Comparison of ENCODE assay signal across 22 cellular contexts in genomic region chr15:23570466-23570865, GRCh38. TPM values are rescaled to one million over a fixed set of nuclear protein-coding genes. Genes with fewer than 3 reads are reported as not detected.
DNase-seq lines count a peak whose midpoint lies in the region; ATAC-seq and TF ChIP-seq lines count a peak whose summit lies in the region.
"Had no signal": no experiment of that assay in that cellular context is flagged by ENCODE, and none has a peak within 500 bp of the region (broad histone marks: within the 10 kb centered on the region; RNA-seq: fewer than 3 reads in every experiment).

No MANE protein-coding gene starts in this region.

- CTCF ChIA-PET in HEK293T (lab: Yijun Ruan, JAX) = no interaction called here
- CTCF ChIA-PET in CD4-positive, alpha-beta T cell (lab: Charles Lee) = no interaction called here

- no peaks in the 10 kb centered on the region for H3K79me2 ChIP-seq in neural progenitor cell (ENCODE audit: low read depth)

- TF ChIP-seq POLR2A in esophagus squamous epithelium (IDR thresholded peaks at IDR 0.05) = no peak

- H2AFZ ChIP-seq in neural progenitor cell (replicated peaks) = no peak overlapping the region

- peaks cover 4% of the 10 kb centered on the region for H3K36me3 Mint-ChIP-seq in neural progenitor cell
- H3K36me3 Mint-ChIP-seq in CD4-positive, alpha-beta T cell (ENCODE audit: low read depth) = peaks cover 6% of the 10 kb centered on the region
- peaks cover 0 to 10% (median 0%) of the 10 kb centered on the region in 3 donors for H3K36me3 Mint-ChIP-seq in naive thymus-derived CD8-positive, alpha-beta T cell
- H3K36me3 Mint-ChIP-seq: activated naive CD8-positive, alpha-beta T cell treated with anti-CD3 and anti-CD28 coated beads for 36 hours; naive B cell had no signal

- no peaks in the 10 kb centered on the region for H3K9me3 ChIP-seq in neural progenitor cell (ENCODE audit: low read depth)
- H3K9me3 ChIP-seq in esophagus squamous epithelium = peaks cover 0 to 11% (median 0%) of the 10 kb centered on the region in 3 donors
- H3K9me3 ChIP-seq in CD4-positive, alpha-beta T cell (ENCODE audit: control insufficient read depth, low read length) = no peaks in the 10 kb centered on the region
- H3K9me3 ChIP-seq: lower lobe of right lung, psoas muscle, SK-N-SH, thoracic aorta had no signal

- H3K4me1 ChIP-seq in neural progenitor cell = peaks cover 17% of the 10 kb centered on the region
- H3K4me1 ChIP-seq in esophagus squamous epithelium = peaks cover 0 to 8% (median 0%) of the 10 kb centered on the region in 3 donors
- H3K4me1 ChIP-seq: lower lobe of right lung, psoas muscle had no signal

- H3K27ac Mint-ChIP-seq in neural progenitor cell = peak overlapping the region; percentile 94
- no peak overlapping the region for H3K27ac Mint-ChIP-seq in CD4-positive, alpha-beta T cell
- no peak overlapping the region for H3K27ac Mint-ChIP-seq in naive thymus-derived CD8-positive, alpha-beta T cell
- H3K27ac Mint-ChIP-seq: activated naive CD8-positive, alpha-beta T cell treated with anti-CD3 and anti-CD28 coated beads for 36 hours; activated T-helper 1 cell treated with anti-CD3 and anti-CD28 coated beads, Interleukin-12 subunit alpha, Interleukin-12 subunit beta, Interleukin-2, Interleukin-4 antibody, amounts not matched to agents 30 ng/mL and 10 ng/mL and 1 ng/mL, durations not matched to agents 14 hours and 24 hours and 36 hours; naive B cell had no signal

- ATAC-seq in CD4-positive, alpha-beta T cell (ENCODE audit: poor library complexity) = no peak
- no peak for ATAC-seq in naive thymus-derived CD8-positive, alpha-beta T cell
- ATAC-seq: K562, lower lobe of right lung, psoas muscle had no signal

- no peak overlapping the region for H3K9ac ChIP-seq in neural progenitor cell
- H3K9ac ChIP-seq: SK-N-SH had no signal

- no peaks in the 10 kb centered on the region for H3K27me3 Mint-ChIP-seq in neural progenitor cell (ENCODE audit: insufficient read depth, low read depth)
- H3K27me3 Mint-ChIP-seq in CD4-positive, alpha-beta T cell = peaks cover 4% of the 10 kb centered on the region
- H3K27me3 Mint-ChIP-seq in naive thymus-derived CD8-positive, alpha-beta T cell = no peaks in the 10 kb centered on the region
- H3K27me3 Mint-ChIP-seq: activated naive CD8-positive, alpha-beta T cell treated with anti-CD3 and anti-CD28 coated beads for 36 hours had no signal

- H3F3A ChIP-seq in neural progenitor cell (ENCODE audit: low read depth) = peaks cover 2% of the 10 kb centered on the region

- no peak overlapping the region for H3K4me3 Mint-ChIP-seq in neural progenitor cell
- no peak overlapping the region for H3K4me3 Mint-ChIP-seq in CD4-positive, alpha-beta T cell
- H3K4me3 Mint-ChIP-seq in naive thymus-derived CD8-positive, alpha-beta T cell = no peak overlapping the region
- H3K4me3 Mint-ChIP-seq: activated naive CD8-positive, alpha-beta T cell treated with anti-CD3 and anti-CD28 coated beads for 36 hours; activated T-helper 1 cell treated with anti-CD3 and anti-CD28 coated beads, Interleukin-12 subunit alpha, Interleukin-12 subunit beta, Interleukin-2, Interleukin-4 antibody, amounts not matched to agents 30 ng/mL and 10 ng/mL and 1 ng/mL, durations not matched to agents 14 hours and 24 hours and 36 hours; naive B cell had no signal

- DNase-seq in Ammon's horn (ENCODE audit: low spot score) (peak; percentile 64), NCI-H1048 (lab: John Stamatoyannopoulos, UW) (peak; percentile 61), fibroblast of pulmonary artery (ENCODE audit: low read depth) (peak; percentile 1), neural progenitor cell (ENCODE audit: low spot score) (peak; percentile 49), esophagus squamous epithelium (lab: John Stamatoyannopoulos, UW) (no peak), HEK293T (ENCODE audit: extremely low spot score) (no peak)
- no peak for DNase-seq in CD4-positive, alpha-beta T cell
- no peak for DNase-seq in naive thymus-derived CD8-positive, alpha-beta T cell
- DNase-seq: ACHN; activated CD4-positive, CD25-positive, alpha-beta regulatory T cell; activated naive CD8-positive, alpha-beta T cell treated with anti-CD3 and anti-CD28 coated beads for 36 hours; DMS79 treated with DMSO at 0.1 percent for 48 hours; lower lobe of right lung; naive B cell; NCI-H1092; psoas muscle; SK-N-SH; T-helper 9 cell had no signal

- H3K9me3 Mint-ChIP-seq in neural progenitor cell = peaks cover 13% of the 10 kb centered on the region
- peaks cover 3% of the 10 kb centered on the region for H3K9me3 Mint-ChIP-seq in CD4-positive, alpha-beta T cell
- peaks cover 0 to 3% (median 0%) of the 10 kb centered on the region in 9 donors for H3K9me3 Mint-ChIP-seq in naive thymus-derived CD8-positive, alpha-beta T cell
- H3K9me3 Mint-ChIP-seq: activated naive CD8-positive, alpha-beta T cell treated with anti-CD3 and anti-CD28 coated beads for 36 hours; activated T-helper 1 cell treated with anti-CD3 and anti-CD28 coated beads, Interleukin-12 subunit alpha, Interleukin-12 subunit beta, Interleukin-2, Interleukin-4 antibody, amounts not matched to agents 30 ng/mL and 10 ng/mL and 1 ng/mL, durations not matched to agents 14 hours and 24 hours and 36 hours; naive B cell had no signal

- H3K36me3 ChIP-seq in neural progenitor cell (no peaks in the 10 kb centered on the region), esophagus squamous epithelium (no peaks in the 10 kb centered on the region)
- H3K36me3 ChIP-seq: lower lobe of right lung, thoracic aorta had no signal

- no peaks in the 10 kb centered on the region for H4K20me1 ChIP-seq in neural progenitor cell (ENCODE audit: low read depth)

- H3K4me3 ChIP-seq in fibroblast of pulmonary artery (replicated peaks; ENCODE audit: low read depth, low read length) (no peak overlapping the region), neural progenitor cell (no peak overlapping the region), esophagus squamous epithelium (no peak overlapping the region)
- H3K4me3 ChIP-seq: K562, lower lobe of right lung, psoas muscle, thoracic aorta had no signal

- TF ChIP-seq CTCF in fibroblast of pulmonary artery (IDR thresholded peaks at IDR 0.05; ENCODE audit: low read length, missing control alignments) = no peak
- TF ChIP-seq CTCF in neural progenitor cell (IDR thresholded peaks at IDR 0.05) = no peak
- TF ChIP-seq CTCF in esophagus squamous epithelium (IDR thresholded peaks at IDR 0.05) = no peak
- TF ChIP-seq CTCF in CD4-positive, alpha-beta T cell (IDR thresholded peaks at IDR 0.05) = no peak

- H3K4me2 ChIP-seq in neural progenitor cell = peak overlapping the region; percentile 20
- H3K4me2 ChIP-seq: SK-N-SH had no signal

- H3K27me3 ChIP-seq in neural progenitor cell = no peaks in the 10 kb centered on the region
- no peaks in the 10 kb centered on the region for H3K27me3 ChIP-seq in esophagus squamous epithelium
- H3K27me3 ChIP-seq in CD4-positive, alpha-beta T cell (ENCODE audit: control insufficient read depth, insufficient read depth, low read length) = no peaks in the 10 kb centered on the region

- WGBS in esophagus squamous epithelium, 2 donors = 21 to 27% methylated on average over 3 of the region's 3 CpGs

- intact Hi-C loops in esophagus squamous epithelium (cut with DNase I) = no loop called here
- intact Hi-C loops in CD4-positive, alpha-beta T cell (cut with DNase I, micrococcal nuclease) = no loop called here

- POLR2A ChIA-PET in HEK293T (lab: Yijun Ruan, JAX) = no interaction called here
- POLR2A ChIA-PET in CD4-positive, alpha-beta T cell (lab: Charles Lee) = no interaction called here
- POLR2A ChIA-PET in naive thymus-derived CD8-positive, alpha-beta T cell (lab: Charles Lee) = no interaction called here

- H3K27ac ChIP-seq in neural progenitor cell (peak overlapping the region; percentile 56), esophagus squamous epithelium (no peak overlapping the region)
- no peak overlapping the region for H3K27ac ChIP-seq in CD4-positive, alpha-beta T cell (ENCODE audit: low read depth, low read length)
- H3K27ac ChIP-seq: lower lobe of right lung, psoas muscle, thoracic aorta had no signal

- peaks cover 27% of the 10 kb centered on the region for H3K4me1 Mint-ChIP-seq in neural progenitor cell
- H3K4me1 Mint-ChIP-seq in CD4-positive, alpha-beta T cell (ENCODE audit: low read depth) = peaks cover 4% of the 10 kb centered on the region
- peaks cover 0 to 16% (median 2%) of the 10 kb centered on the region in 4 donors for H3K4me1 Mint-ChIP-seq in naive thymus-derived CD8-positive, alpha-beta T cell
- H3K4me1 Mint-ChIP-seq: activated naive CD8-positive, alpha-beta T cell treated with anti-CD3 and anti-CD28 coated beads for 36 hours; naive B cell had no signal

TF ChIP-seq in HEK293T, 16 proteins besides CTCF, POLR2A, EP300 and RAD21:
- TF ChIP-seq HDGF (IDR thresholded peaks at IDR 0.05; ENCODE audit: borderline replicate concordance) (no peak), FOXM1 (IDR thresholded peaks at IDR 0.05; ENCODE audit: borderline replicate concordance) (no peak), CTBP1 (IDR thresholded peaks at IDR 0.05; ENCODE audit: borderline replicate concordance) (no peak), FOXA1 (IDR thresholded peaks at IDR 0.05) (no peak)

RNA-seq across cellular contexts. Expression of gene MKRN3, which starts 5.0 kb away (rescaled TPM):
- total RNA-seq in neural progenitor cell (ENCODE audit: low replicate concordance) = 0.37 TPM in 1 of 2 replicates, not detected in the other
- 1 to 10 TPM; 2.2 to 6.7 (median 4.1) TPM for total RNA-seq in esophagus squamous epithelium
- total RNA-seq in CD4-positive, alpha-beta T cell = 1 to 10 TPM; 2.6 to 3.1 TPM
- 1 to 10 TPM; 4.4 to 5.7 TPM for total RNA-seq in naive thymus-derived CD8-positive, alpha-beta T cell
- polyA plus RNA-seq in naive thymus-derived CD8-positive, alpha-beta T cell = 1 to 10 TPM; 1.3 to 3.5 (median 2.8) TPM
- total RNA-seq: bronchial epithelial cell had no signal

Comparison
In these comparisons a context has a peak if more than half of its experiments do, and no peak if none do; other contexts are left out.
1. DNase-seq: peak in Ammon's horn (single experiment), NCI-H1048 (single experiment), fibroblast of pulmonary artery (single experiment) and neural progenitor cell (single experiment); none in esophagus squamous epithelium (single experiment), HEK293T (single experiment), CD4-positive, alpha-beta T cell (0 of 10) and naive thymus-derived CD8-positive, alpha-beta T cell (0 of 10).